In genomic region chr4:9169791-9170459, GRCh38 we compare ENCODE assay signal across 6 cellular contexts. TPM values are rescaled to one million over a fixed set of nuclear protein-coding genes. Genes with fewer than 3 reads are reported as not detected.
"Had no signal": no experiment of that assay in that cellular context is flagged by ENCODE, and none has a peak within 500 bp of the region (broad histone marks: within the 10 kb centered on the region; RNA-seq: fewer than 3 reads in every experiment).

A gene with protein sequence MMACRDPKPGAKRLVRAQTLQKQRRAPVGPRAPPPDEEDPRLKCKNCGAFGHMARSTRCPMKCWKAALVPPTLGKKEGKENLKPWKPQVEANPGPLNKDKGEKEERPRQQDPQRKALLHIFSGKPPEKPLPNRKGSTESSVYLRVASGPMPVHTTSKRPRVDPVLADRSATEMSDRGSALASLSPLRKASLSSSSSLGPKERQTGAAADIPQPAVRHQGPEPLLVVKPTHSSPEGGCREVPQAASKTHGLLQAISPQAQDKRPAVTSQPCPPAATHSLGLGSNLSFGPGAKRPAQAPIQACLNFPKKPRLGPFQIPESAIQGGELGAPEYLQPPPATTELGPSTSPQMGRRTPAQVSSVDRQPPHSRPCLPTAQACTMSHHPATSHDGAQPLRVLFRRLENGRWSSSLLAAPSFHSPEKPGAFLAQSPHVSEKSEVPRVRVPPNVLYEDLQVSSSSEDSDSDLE (plus strand): TSS chr4:9170409. CDS start chr4:9173173, 2,764 bp downstream.

RNA-seq across cellular contexts. Expression of the gene that starts here (rescaled TPM):
- total RNA-seq: LHCN-M2, NCI-H460, Peyer's patch, Right ventricle myocardium superior, SJSA1 had no signal
- polyA plus RNA-seq: SK-N-SH had no signal
